Comparison of ENCODE assay signal across 9 cellular contexts in genomic region chr11:59263225-59263894, GRCh38. TPM values are rescaled to one million over a fixed set of nuclear protein-coding genes. Genes with fewer than 3 reads are reported as not detected.
DNase-seq lines count a peak whose midpoint lies in the region; ATAC-seq and TF ChIP-seq lines count a peak whose summit lies in the region.
"Had no signal": no experiment of that assay in that cellular context is flagged by ENCODE, and none has a peak within 500 bp of the region (broad histone marks: within the 10 kb centered on the region; RNA-seq: fewer than 3 reads in every experiment).

No MANE protein-coding gene starts in this region.

- H3K4me3 ChIP-seq in HL-60 (replicated peaks; ENCODE audit: insufficient read depth, low read length): no peak overlapping the region
- H3K4me3 ChIP-seq in lower lobe of right lung: no peak overlapping the region
- H3K4me3 ChIP-seq: right atrium auricular region had no signal

- H3K4me3 Mint-ChIP-seq in natural killer cell: no peak overlapping the region

- DNase-seq in GDM1 (lab: John Stamatoyannopoulos, UW) (peak; percentile 25), HL-60 (ENCODE audit: low read depth in 1 of 2, low spot score in 1 of 2) (peak in 1 of 2 experiments; percentile 45), UCSD-AML1 (lab: John Stamatoyannopoulos, UW; ENCODE audit: unreplicated experiment) (peak; percentile 38), lower lobe of right lung (no peak), NCI-H1105 treated with DMSO at 0.1 percent for 48 hours (lab: John Stamatoyannopoulos, UW) (no peak), natural killer cell (no peak)
- DNase-seq: NCI-H1105 had no signal

- H3K9me3 ChIP-seq in lower lobe of right lung: no peaks in the 10 kb centered on the region
- H3K9me3 ChIP-seq: right atrium auricular region had no signal

- peak; percentile 2 for TF ChIP-seq CTCF in HL-60 (IDR thresholded peaks at IDR 0.05; ENCODE audit: insufficient read depth, low read length)
- peak; percentile 9 for TF ChIP-seq CTCF in lower lobe of right lung (IDR thresholded peaks at IDR 0.05)
- TF ChIP-seq CTCF in natural killer cell (IDR thresholded peaks at IDR 0.05): no peak

- H3K27ac ChIP-seq in HL-60 (replicated peaks) (no peak overlapping the region), lower lobe of right lung (no peak overlapping the region)
- H3K27ac ChIP-seq: right atrium auricular region had no signal

- no peaks in the 10 kb centered on the region for H3K36me3 ChIP-seq in lower lobe of right lung
- H3K36me3 ChIP-seq: right atrium auricular region had no signal

- H3K27me3 ChIP-seq in HL-60 (ENCODE audit: insufficient read depth, poor library complexity, severe bottlenecking) (no peaks in the 10 kb centered on the region), lower lobe of right lung (ENCODE audit: low read depth) (no peaks in the 10 kb centered on the region)
- H3K27me3 ChIP-seq: right atrium auricular region had no signal

- peak in 1 of 2 donors; percentile 24 for ATAC-seq in lower lobe of right lung
- ATAC-seq in natural killer cell: no peak
- ATAC-seq in HG02571 (IDR thresholded peaks at IDR 0.05; ENCODE audit: unreplicated experiment): no peak

- intact Hi-C loops in lower lobe of right lung (cut with DNase I): no loop called here
- intact Hi-C loops in natural killer cell (cut with micrococcal nuclease): no loop called here

- H3K27me3 Mint-ChIP-seq in natural killer cell (ENCODE audit: low read depth in 2 of 2): no peaks in the 10 kb centered on the region

- H3K4me1 ChIP-seq in lower lobe of right lung: no peaks in the 10 kb centered on the region
- H3K4me1 ChIP-seq: right atrium auricular region had no signal

- peaks cover 4% of the 10 kb centered on the region in 2 donors for H3K4me1 Mint-ChIP-seq in natural killer cell

- H3K36me3 Mint-ChIP-seq in natural killer cell: no peaks in the 10 kb centered on the region

- no peak overlapping the region for H3K27ac Mint-ChIP-seq in natural killer cell

- H3K9me3 Mint-ChIP-seq in natural killer cell: no peaks in the 10 kb centered on the region

RNA-seq across cellular contexts. Expression of gene MPEG1, which starts 50.6 kb away (rescaled TPM):
- 48.9 TPM for total RNA-seq in lower lobe of right lung
- total RNA-seq in natural killer cell: 10 to 100 TPM; 11.1 to 20.0 (median 19.6) TPM

Comparison
In these comparisons a context has a peak if more than half of its experiments do, and no peak if none do; other contexts are left out.
1. DNase-seq: peak in GDM1 (single experiment) and UCSD-AML1 (single experiment); none in lower lobe of right lung (single experiment), NCI-H1105 treated with DMSO at 0.1 percent for 48 hours (single experiment) and natural killer cell (single experiment).